ENCODE assay signal across 19 cellular contexts in genomic region chr1:182281541-182281940, GRCh38.
DNase-seq lines count a peak whose midpoint lies in the region; TF ChIP-seq lines count a peak whose summit lies in the region.
"Had no signal": no experiment of that assay in that cellular context is flagged by ENCODE, and none has a peak within 500 bp of the region (broad histone marks: within the 10 kb centered on the region; RNA-seq: fewer than 3 reads in every experiment).

No MANE protein-coding gene starts in this region.

- DNase-seq in AG08395 (ENCODE audit: low spot score): peak; percentile 40
- DNase-seq in NCI-H69 (lab: John Stamatoyannopoulos, UW): peak; percentile 36
- DNase-seq in glutamatergic neuron: no peak
- DNase-seq in neural crest cell (ENCODE audit: low read depth, low spot score): no peak
- no peak for DNase-seq in SK-N-DZ (ENCODE audit: low spot score)
- no peak for DNase-seq in DMS79 treated with DMSO at 0.1 percent for 48 hours (lab: John Stamatoyannopoulos, UW)
- no peak for DNase-seq in T-helper 2 cell
- no peak for DNase-seq in activated naive CD4-positive, alpha-beta T cell treated with Interleukin-2 at 50 U/mL for 16 hours
- DNase-seq: activated CD4-positive, alpha-beta T cell treated with anti-CD3 and anti-CD28 coated beads, Interleukin-2, amount 10 ng/mL, durations not matched to agents 7 days and 5 days; activated T-cell treated with anti-CD3 and anti-CD28 coated beads for 4 hours; GDM1; KBM-7; mucosa of descending colon; NCI-H1417; NCI-H226; SJCRH30 had no signal

- H3K4me3 Mint-ChIP-seq in glutamatergic neuron (ENCODE audit: unreplicated experiment): no peak overlapping the region
- no peak overlapping the region for H3K4me3 Mint-ChIP-seq in neural crest cell
- H3K4me3 Mint-ChIP-seq: activated CD4-positive, alpha-beta T cell treated with anti-CD3 and anti-CD28 coated beads, Interleukin-2, amount 10 ng/mL, durations not matched to agents 7 days and 5 days; activated naive CD4-positive, alpha-beta T cell treated with anti-CD3 and anti-CD28 coated beads, Interleukin-2, amount 50 U/mL, for 24 hours; stimulated activated effector memory CD8-positive, alpha-beta T cell treated with anti-CD3 and anti-CD28 coated beads, Interleukin-12 subunit alpha, Interleukin-12 subunit beta, amount 100 ng/mL, for 72 hours; type B pancreatic cell had no signal

- H3K4me1 Mint-ChIP-seq in glutamatergic neuron (ENCODE audit: low read depth, unreplicated experiment): peaks cover 6% of the 10 kb centered on the region
- H3K4me1 Mint-ChIP-seq in neural crest cell: peaks cover 20% of the 10 kb centered on the region
- H3K4me1 Mint-ChIP-seq: activated CD4-positive, alpha-beta T cell treated with anti-CD3 and anti-CD28 coated beads, Interleukin-2, amount 10 ng/mL, durations not matched to agents 7 days and 5 days; activated naive CD4-positive, alpha-beta T cell treated with anti-CD3 and anti-CD28 coated beads, Interleukin-2, amount 50 U/mL, for 24 hours; stimulated activated effector memory CD8-positive, alpha-beta T cell treated with anti-CD3 and anti-CD28 coated beads, Interleukin-12 subunit alpha, Interleukin-12 subunit beta, amount 100 ng/mL, for 72 hours had no signal

- peak overlapping the region; percentile 34 for H3K27ac Mint-ChIP-seq in glutamatergic neuron (ENCODE audit: unreplicated experiment)
- H3K27ac Mint-ChIP-seq in neural crest cell (ENCODE audit: unreplicated experiment): peak overlapping the region; percentile 63
- H3K27ac Mint-ChIP-seq: activated CD4-positive, alpha-beta T cell treated with anti-CD3 and anti-CD28 coated beads, Interleukin-2, amount 10 ng/mL, durations not matched to agents 7 days and 5 days; activated naive CD4-positive, alpha-beta T cell treated with anti-CD3 and anti-CD28 coated beads, Interleukin-2, amount 50 U/mL, for 24 hours; stimulated activated effector memory CD8-positive, alpha-beta T cell treated with anti-CD3 and anti-CD28 coated beads, Interleukin-12 subunit alpha, Interleukin-12 subunit beta, amount 100 ng/mL, for 72 hours; type B pancreatic cell had no signal

- no peaks in the 10 kb centered on the region for H3K9me3 Mint-ChIP-seq in glutamatergic neuron (ENCODE audit: unreplicated experiment)
- H3K9me3 Mint-ChIP-seq in neural crest cell: no peaks in the 10 kb centered on the region
- H3K9me3 Mint-ChIP-seq: activated CD4-positive, alpha-beta T cell treated with anti-CD3 and anti-CD28 coated beads, Interleukin-2, amount 10 ng/mL, durations not matched to agents 7 days and 5 days; activated naive CD4-positive, alpha-beta T cell treated with anti-CD3 and anti-CD28 coated beads, Interleukin-2, amount 50 U/mL, for 24 hours; stimulated activated effector memory CD8-positive, alpha-beta T cell treated with anti-CD3 and anti-CD28 coated beads, Interleukin-12 subunit alpha, Interleukin-12 subunit beta, amount 100 ng/mL, for 72 hours; type B pancreatic cell had no signal

- H3K27me3 Mint-ChIP-seq in glutamatergic neuron (ENCODE audit: unreplicated experiment) (no peaks in the 10 kb centered on the region), neural crest cell (ENCODE audit: low read depth) (no peaks in the 10 kb centered on the region)
- H3K27me3 Mint-ChIP-seq: activated CD4-positive, alpha-beta T cell treated with anti-CD3 and anti-CD28 coated beads, Interleukin-2, amount 10 ng/mL, durations not matched to agents 7 days and 5 days; activated naive CD4-positive, alpha-beta T cell treated with anti-CD3 and anti-CD28 coated beads, Interleukin-2, amount 50 U/mL, for 24 hours; type B pancreatic cell had no signal

- TF ChIP-seq CTCF in glutamatergic neuron (IDR thresholded peaks at IDR 0.05; ENCODE audit: partially characterized antibody, unreplicated experiment) (no peak), neural crest cell (conservative IDR thresholded peaks at IDR 0.05) (no peak)

- H3K36me3 Mint-ChIP-seq in glutamatergic neuron (ENCODE audit: unreplicated experiment) (no peaks in the 10 kb centered on the region), neural crest cell (ENCODE audit: low read depth) (no peaks in the 10 kb centered on the region)
- H3K36me3 Mint-ChIP-seq: activated naive CD4-positive, alpha-beta T cell treated with anti-CD3 and anti-CD28 coated beads, Interleukin-2, amount 50 U/mL, for 24 hours; stimulated activated effector memory CD8-positive, alpha-beta T cell treated with anti-CD3 and anti-CD28 coated beads, Interleukin-12 subunit alpha, Interleukin-12 subunit beta, amount 100 ng/mL, for 72 hours; type B pancreatic cell had no signal

Comparison
In these comparisons a context has a peak if more than half of its experiments do, and no peak if none do; other contexts are left out.
1. DNase-seq: peak in AG08395 (single experiment) and NCI-H69 (single experiment); none in glutamatergic neuron (single experiment), neural crest cell (single experiment), SK-N-DZ (single experiment), DMS79 treated with DMSO at 0.1 percent for 48 hours (single experiment), T-helper 2 cell (0 of 5) and activated naive CD4-positive, alpha-beta T cell treated with Interleukin-2 at 50 U/mL for 16 hours (single experiment).